In genomic region chr6:66128676-66129075, GRCh38 we compare ENCODE assay signal across 30 cellular contexts.
"Had no signal": no experiment of that assay in that cellular context is flagged by ENCODE, and none has a peak within 500 bp of the region (broad histone marks: within the 10 kb centered on the region; RNA-seq: fewer than 3 reads in every experiment).

No MANE protein-coding gene starts in this region.

- DNase-seq: activated CD4-positive, alpha-beta memory T cell treated with anti-CD3 and anti-CD28 coated beads, Interleukin-2, amount 10 ng/mL, durations not matched to agents 7 days and 5 days; activated CD4-positive, alpha-beta T cell treated with anti-CD3 and anti-CD28 coated beads for 1 hour; activated CD4-positive, alpha-beta T cell treated with anti-CD3 and anti-CD28 coated beads for 48 hours; activated CD4-positive, CD25-positive, alpha-beta regulatory T cell; activated effector memory CD4-positive, alpha-beta T cell treated with anti-CD3 and anti-CD28 coated beads, Interleukin-2, amount 50 U/mL, for 16 hours; activated naive CD4-positive, alpha-beta T cell; activated naive CD4-positive, alpha-beta T cell treated with anti-CD3 and anti-CD28 coated beads, Interleukin-2, amount 50 U/mL, for 16 hours; activated naive CD8-positive, alpha-beta T cell treated with anti-CD3 and anti-CD28 coated beads for 36 hours; activated T-cell treated with anti-CD3 and anti-CD28 coated beads, Interleukin-2, amount 50 U/mL, for 1 hour; activated T-cell treated with anti-CD3 and anti-CD28 coated beads, Interleukin-2, amount 50 U/mL, for 72 hours; amniotic stem cell; aorta; colonic mucosa; Karpas-422; KBM-7; NCI-H1092; NCI-H187 treated with DMSO at 0.1 percent for 48 hours; NCI-H226; NCI-H510A; NK-92 treated with Interleukin-12 subunit alpha and Interleukin-12 subunit beta, amount 100 ng/mL, for 24 hours; PC-3; Peyer's patch; RPMI8226; SHP77 treated with DMSO at 0.1 percent for 48 hours; SW 1271; T-helper 1 cell; T-helper 2 cell; T-helper 9 cell; WERI-Rb-1 had no signal

- ATAC-seq: activated T-cell treated with anti-CD3 and anti-CD28 coated beads, Interleukin-2, amount 50 U/mL, for 72 hours; activated T-helper 17 cell treated with anti-CD3 and anti-CD28 coated beads, Interleukin-2, amount 50 U/mL, for 72 hours; PC-3 had no signal
